In the genomic region with DNA sequence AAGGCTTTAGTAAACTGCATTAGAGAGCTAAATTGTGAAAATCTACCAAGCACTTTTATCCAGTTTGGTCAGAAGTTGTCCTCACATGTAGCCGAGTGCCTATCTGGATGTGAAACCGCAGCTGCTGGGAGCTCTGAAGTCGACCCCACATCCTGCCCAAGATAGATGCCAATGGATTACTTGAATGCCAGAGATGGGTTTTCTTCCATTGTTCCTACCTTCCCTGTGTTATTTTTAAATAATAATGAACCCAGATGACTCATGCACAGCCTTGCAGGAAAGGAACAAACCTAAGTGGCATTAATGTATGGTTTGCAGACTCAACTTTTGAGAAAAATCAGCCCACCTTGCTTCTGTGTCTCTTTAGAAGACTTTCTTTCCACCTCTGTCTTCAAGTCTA, we compare ENCODE assay signal across 1 cellular context.
TF ChIP-seq lines count a peak whose summit lies in the region.

No MANE protein-coding gene starts in this region.

TF ChIP-seq in IMR-90, 13 proteins besides CTCF, POLR2A, EP300 and RAD21 (continued from another document):
- TF ChIP-seq, protein P1, sequence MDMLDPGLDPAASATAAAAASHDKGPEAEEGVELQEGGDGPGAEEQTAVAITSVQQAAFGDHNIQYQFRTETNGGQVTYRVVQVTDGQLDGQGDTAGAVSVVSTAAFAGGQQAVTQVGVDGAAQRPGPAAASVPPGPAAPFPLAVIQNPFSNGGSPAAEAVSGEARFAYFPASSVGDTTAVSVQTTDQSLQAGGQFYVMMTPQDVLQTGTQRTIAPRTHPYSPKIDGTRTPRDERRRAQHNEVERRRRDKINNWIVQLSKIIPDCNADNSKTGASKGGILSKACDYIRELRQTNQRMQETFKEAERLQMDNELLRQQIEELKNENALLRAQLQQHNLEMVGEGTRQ (IDR thresholded peaks at IDR 0.05; ENCODE audit: low read depth, low read length): no peak
- TF ChIP-seq BHLHE40 (IDR thresholded peaks at IDR 0.05; ENCODE audit: low read depth, low read length): no peak
- no peak for TF ChIP-seq MAFK (IDR thresholded peaks at IDR 0.05; ENCODE audit: low read depth, low read length)
- TF ChIP-seq, protein P2, sequence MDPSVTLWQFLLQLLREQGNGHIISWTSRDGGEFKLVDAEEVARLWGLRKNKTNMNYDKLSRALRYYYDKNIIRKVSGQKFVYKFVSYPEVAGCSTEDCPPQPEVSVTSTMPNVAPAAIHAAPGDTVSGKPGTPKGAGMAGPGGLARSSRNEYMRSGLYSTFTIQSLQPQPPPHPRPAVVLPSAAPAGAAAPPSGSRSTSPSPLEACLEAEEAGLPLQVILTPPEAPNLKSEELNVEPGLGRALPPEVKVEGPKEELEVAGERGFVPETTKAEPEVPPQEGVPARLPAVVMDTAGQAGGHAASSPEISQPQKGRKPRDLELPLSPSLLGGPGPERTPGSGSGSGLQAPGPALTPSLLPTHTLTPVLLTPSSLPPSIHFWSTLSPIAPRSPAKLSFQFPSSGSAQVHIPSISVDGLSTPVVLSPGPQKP (IDR thresholded peaks at IDR 0.05; ENCODE audit: borderline replicate concordance, low read depth, low read length): no peak
- no peak for TF ChIP-seq MAZ (IDR thresholded peaks at IDR 0.05; ENCODE audit: borderline replicate concordance, low read depth, low read length)
TF ChIP-seq in IMR-90: peak in this region for 0.
